Comparison of ENCODE assay signal across 20 cellular contexts in the genomic region with DNA sequence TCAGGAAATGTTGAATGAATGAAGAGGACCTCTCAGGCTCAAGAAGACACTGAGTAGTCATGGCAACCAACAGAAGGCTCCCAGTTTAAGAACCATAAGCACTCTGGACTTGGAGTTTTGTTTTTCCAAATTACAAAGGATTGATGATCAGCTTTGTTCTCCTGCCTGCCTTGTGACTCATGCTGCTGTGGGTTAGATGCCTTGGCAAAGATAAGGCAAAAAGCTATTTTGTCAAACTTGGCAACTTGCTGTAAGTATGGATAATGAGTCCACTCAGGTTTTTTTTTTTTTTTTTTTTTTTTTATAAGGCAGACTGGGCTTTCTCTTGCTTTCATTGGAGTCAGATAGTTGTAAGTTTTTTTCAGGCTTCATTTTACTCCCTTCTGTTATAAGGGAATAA.
A peak's percentile ranks its signal among the peaks of the same experiment; 100 is the strongest.
DNase-seq lines count a peak whose midpoint lies in the region; ATAC-seq and TF ChIP-seq lines count a peak whose summit lies in the region.
"Had no signal": no experiment of that assay in that cellular context is flagged by ENCODE, and none has a peak within 500 bp of the region (broad histone marks: within the 10 kb centered on the region; RNA-seq: fewer than 3 reads in every experiment).

No MANE protein-coding gene starts in this region.

- intact Hi-C loops in cardiac septum (cut with DNase I) = no loop called here

- DNase-seq in AG20443 (ENCODE audit: low spot score) = peak; percentile 16
- peak; percentile 40 for DNase-seq in LHCN-M2 (ENCODE audit: low read depth)
- DNase-seq in amniotic epithelial cell (ENCODE audit: low read depth) = peak; percentile 32
- DNase-seq in glomerular visceral epithelial cell (ENCODE audit: extremely low spot score) = peak; percentile 24
- DNase-seq in brain microvascular endothelial cell = no peak
- no peak for DNase-seq in cardiac septum (ENCODE audit: low spot score)
- DNase-seq: activated CD4-positive, alpha-beta T cell treated with anti-CD3 and anti-CD28 coated beads, Interleukin-2, amount 50 U/mL, for 48 hours; activated CD4-positive, CD25-positive, alpha-beta regulatory T cell; activated effector memory CD4-positive, alpha-beta T cell treated with Interleukin-2 at 50 U/mL for 16 hours; activated naive CD8-positive, alpha-beta T cell treated with anti-CD3 and anti-CD28 coated beads, Interleukin-2, amount 10 ng/mL, durations not matched to agents 7 days and 5 days; cortex of kidney; endodermal cell; immature natural killer cell; Karpas-422; NCI-H2081 treated with DMSO at 0.1 percent for 48 hours had no signal

- ATAC-seq in GM21515 (IDR thresholded peaks at IDR 0.05; ENCODE audit: unreplicated experiment) (no peak), GM19397 (IDR thresholded peaks at IDR 0.05; ENCODE audit: unreplicated experiment) (no peak)
- ATAC-seq: HCT116 had no signal

- in situ Hi-C loops in brain microvascular endothelial cell (cut with HindIII; ENCODE audit: low pct_ligation_motif_present, low sequenced_read_pairs) = no loop called here

- no peak for TF ChIP-seq CTCF in brain microvascular endothelial cell (IDR thresholded peaks at IDR 0.05; ENCODE audit: low read depth, low read length, missing control alignments)

- H3K27me3 ChIP-seq in brain microvascular endothelial cell (replicated peaks) = no peaks in the 10 kb centered on the region

- H3K4me3 ChIP-seq in brain microvascular endothelial cell (ENCODE audit: low read depth, low read length) = no peak overlapping the region
- H3K4me3 ChIP-seq: SK-N-MC had no signal

- H3K27ac ChIP-seq in brain microvascular endothelial cell = no peak overlapping the region
- H3K27ac ChIP-seq: C4-2B, SK-N-MC had no signal

- H3K36me3 ChIP-seq in brain microvascular endothelial cell (replicated peaks) = no peaks in the 10 kb centered on the region

Comparison
In these comparisons a context has a peak if more than half of its experiments do, and no peak if none do; other contexts are left out.
1. DNase-seq: peak in AG20443 (single experiment), LHCN-M2 (single experiment), amniotic epithelial cell (single experiment) and glomerular visceral epithelial cell (single experiment); none in brain microvascular endothelial cell (single experiment) and cardiac septum (single experiment).